8 cellular contexts compared by ENCODE assay signal in the genomic region with DNA sequence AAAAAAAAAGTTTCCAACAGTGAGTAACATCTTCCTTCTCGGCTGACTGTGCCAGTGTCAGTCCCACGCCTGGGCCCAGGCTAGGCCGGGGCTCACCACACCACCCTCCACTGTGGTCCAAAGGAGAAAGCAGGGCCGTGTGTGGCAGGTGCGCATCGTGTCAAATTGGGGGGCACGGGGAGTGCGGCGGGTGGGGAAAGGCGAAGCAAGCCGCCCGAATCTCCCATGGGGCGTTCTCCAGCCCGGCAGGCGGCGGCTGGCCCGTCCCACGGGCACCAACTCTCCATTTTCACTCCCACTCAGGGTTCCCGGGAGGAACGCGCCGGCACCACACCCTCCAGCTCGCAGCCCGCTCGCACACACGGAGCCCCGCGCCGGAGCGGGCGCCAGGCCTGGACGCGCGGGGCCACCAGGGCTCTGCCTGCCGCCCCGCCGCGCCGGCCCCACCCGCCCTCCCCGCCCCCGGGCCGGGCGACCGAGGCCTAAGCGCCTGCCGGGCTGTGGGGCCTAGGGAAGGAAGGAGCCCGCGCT.
DNase-seq lines count a peak whose midpoint lies in the region; ATAC-seq and TF ChIP-seq lines count a peak whose summit lies in the region.

No MANE protein-coding gene starts in this region.

- ATAC-seq in GM19035 (IDR thresholded peaks at IDR 0.05; ENCODE audit: unreplicated experiment) = peak; percentile 8
- ATAC-seq in HG03558 (IDR thresholded peaks at IDR 0.05; ENCODE audit: extremely low read depth, unreplicated experiment) = peak; percentile 5

- TF ChIP-seq CTCF in 22Rv1 (IDR thresholded peaks at IDR 0.05) (no peak), coronary artery (IDR thresholded peaks at IDR 0.05) (no peak)

- DNase-seq in activated CD4-positive, alpha-beta T cell treated with anti-CD3 and anti-CD28 coated beads for 24 hours (ENCODE audit: low read depth in 2 of 2) = peak; percentile 33 to 38
- peak; percentile 80 for DNase-seq in coronary artery (ENCODE audit: low spot score)
- peak; percentile 38 for DNase-seq in medulla oblongata (ENCODE audit: extremely low spot score)
- peak; percentile 24 for DNase-seq in stimulated activated CD8-positive, alpha-beta memory T cell treated with anti-CD3 and anti-CD28 coated beads, Interleukin-12 subunit alpha, Interleukin-12 subunit beta, amount 100 ng/mL, for 1 hour (ENCODE audit: low read depth)
- no peak for DNase-seq in NCI-H2227 treated with DMSO at 0.1 percent for 48 hours (lab: John Stamatoyannopoulos, UW)

- H3K4me3 ChIP-seq in coronary artery = peak overlapping the region; percentile 84

- H3K27ac ChIP-seq in 22Rv1 (peak overlapping the region; percentile 87), coronary artery (peak overlapping the region; percentile 99)
